Comparison of ENCODE assay signal across 8 cellular contexts in the genomic region with DNA sequence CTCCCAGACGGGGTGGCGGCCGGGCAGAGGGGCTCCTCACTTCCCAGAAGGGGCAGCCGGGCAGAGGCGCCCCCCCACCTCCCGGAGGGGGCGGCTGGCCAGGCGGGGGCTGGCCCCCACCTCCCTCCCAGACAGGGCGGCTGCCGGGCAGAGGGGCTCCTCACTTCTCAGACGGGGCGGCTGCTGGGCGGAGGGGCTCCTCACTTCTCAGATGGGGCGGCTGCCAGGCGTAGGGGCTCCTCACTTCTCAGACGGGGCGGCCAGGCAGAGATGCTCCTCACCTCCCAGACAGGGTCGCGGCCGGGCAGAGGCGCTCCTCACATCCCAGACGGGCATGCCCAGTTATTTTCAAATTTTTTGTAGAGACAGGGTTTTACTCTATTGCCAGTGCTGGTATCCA. TPM values are rescaled to one million over a fixed set of nuclear protein-coding genes. Genes with fewer than 3 reads are reported as not detected.
DNase-seq lines count a peak whose midpoint lies in the region; ATAC-seq and TF ChIP-seq lines count a peak whose summit lies in the region.
"Not testable (repeated sequence)": the region's sequence is repeated elsewhere in the genome, so short reads cannot be mapped to it uniquely, and the experiment has no call there.

No MANE protein-coding gene starts in this region.

- not testable (repeated sequence) for H3K36me3 ChIP-seq in esophagus muscularis mucosa; left ventricle myocardium inferior; psoas muscle (ENCODE audit: insufficient read depth in 1 of 2, low read depth in 1 of 2); uterus

- H3K27ac ChIP-seq in esophagus muscularis mucosa (replicated peaks in 1 of 4); left ventricle myocardium inferior (replicated peaks); psoas muscle; uterus: not testable (repeated sequence)

- not testable (repeated sequence) for H3K9me3 Mint-ChIP-seq in nephron progenitor cell

- H3K27ac Mint-ChIP-seq in nephron progenitor cell, result not testable (repeated sequence)

- WGBS in esophagus muscularis mucosa, result no CpG with 5 or more reads among the region's 22 CpGs
- WGBS in psoas muscle, 3 donors, result 93 to 97% (median 95%) methylated on average over 4 to 22 of the region's 22 CpGs

- H3K4me1 Mint-ChIP-seq in nephron progenitor cell, result not testable (repeated sequence)

- TF ChIP-seq EP300 in esophagus muscularis mucosa (IDR thresholded peaks at IDR 0.05), result not testable (repeated sequence)

- H3K4me3 Mint-ChIP-seq in nephron progenitor cell, result not testable (repeated sequence)

- H3K9me3 ChIP-seq in esophagus muscularis mucosa; left ventricle myocardium inferior (replicated peaks); psoas muscle; uterus: not testable (repeated sequence)

- intact Hi-C loops in esophagus muscularis mucosa (cut with DNase I); left ventricle myocardium inferior (cut with micrococcal nuclease); psoas muscle (cut with DNase I); uterus (cut with DNase I; ENCODE audit: low total_unique reads): not testable (repeated sequence)

- H3K4me1 ChIP-seq in esophagus muscularis mucosa, left ventricle myocardium inferior, psoas muscle, uterus: not testable (repeated sequence)

- TF ChIP-seq POLR2A in esophagus muscularis mucosa (IDR thresholded peaks at IDR 0.05; ENCODE audit: low read depth); uterus (IDR thresholded peaks at IDR 0.05): not testable (repeated sequence)

- DNase-seq in ELF-1 (ENCODE audit: low read depth, low spot score) (peak; percentile 0), esophagus muscularis mucosa (ENCODE audit: extremely low spot score) (peak; percentile 4), left ventricle myocardium inferior (peak; percentile 13), left lobe of liver (ENCODE audit: low spot score) (peak; percentile 46), nephron progenitor cell (peak; percentile 1), psoas muscle (peak; percentile 19 to 43), uterus (peak; percentile 7 to 16)
- peak; percentile 59 for DNase-seq in activated effector memory CD4-positive, alpha-beta T cell treated with anti-CD3 and anti-CD28 coated beads, Interleukin-2, amount 50 U/mL, for 16 hours

- ATAC-seq in left lobe of liver, psoas muscle: not testable (repeated sequence)

- H3K4me3 ChIP-seq in esophagus muscularis mucosa, left ventricle myocardium inferior, psoas muscle, uterus: not testable (repeated sequence)

- TF ChIP-seq CTCF in esophagus muscularis mucosa (IDR thresholded peaks at IDR 0.05); left ventricle myocardium inferior (IDR thresholded peaks at IDR 0.05; ENCODE audit: borderline replicate concordance); nephron progenitor cell (IDR thresholded peaks at IDR 0.05); psoas muscle (IDR thresholded peaks at IDR 0.05); uterus (IDR thresholded peaks at IDR 0.05): not testable (repeated sequence)

- not testable (repeated sequence) for H3K27me3 Mint-ChIP-seq in nephron progenitor cell (ENCODE audit: low read depth, poor library complexity)

- not testable (repeated sequence) for H3K27me3 ChIP-seq in esophagus muscularis mucosa; left ventricle myocardium inferior (ENCODE audit: low read depth); psoas muscle (ENCODE audit: insufficient read depth in 3 of 3, low read length in 2 of 3); uterus

- H3K36me3 Mint-ChIP-seq in nephron progenitor cell (ENCODE audit: low read depth), result not testable (repeated sequence)

RNA-seq across cellular contexts. Expression of gene LRRC37A2, which starts 22.4 kb away (rescaled TPM):
- total RNA-seq in esophagus muscularis mucosa (10 to 100 TPM in 1 of 4 donors, 1 to 10 TPM in 3; 3.6 to 11.2 (median 7.0) TPM), left ventricle myocardium inferior (6.0 TPM), left lobe of liver (5.1 TPM), psoas muscle (10 to 100 TPM in 1 of 4 donors, 1 to 10 TPM in 3; 2.6 to 13.3 (median 5.7) TPM), uterus (10 to 100 TPM in 2 of 4 donors, 1 to 10 TPM in 2; 1.8 to 34.9 (median 16.4) TPM)
- polyA plus RNA-seq in psoas muscle, result 1 to 10 TPM; 1.5 to 6.7 (median 1.9) TPM

RNA-seq across cellular contexts. Expression of gene ARL17A, which starts 44.8 kb away (rescaled TPM):
- total RNA-seq in esophagus muscularis mucosa, result 10 to 100 TPM in 1 of 4 donors, 1 to 10 TPM in 3; 5.5 to 20.3 (median 8.7) TPM
- 13.1 TPM for total RNA-seq in left ventricle myocardium inferior
- 9.6 TPM for total RNA-seq in left lobe of liver
- total RNA-seq in psoas muscle, result 10 to 100 TPM in 2 of 4 donors, 1 to 10 TPM in 2; 6.0 to 13.3 (median 10.2) TPM
- 1 to 10 TPM; 1.1 to 7.2 (median 2.5) TPM for polyA plus RNA-seq in psoas muscle
- total RNA-seq in uterus, result 10 to 100 TPM in 3 of 4 donors, 1 to 10 TPM in 1; 4.4 to 22.2 (median 16.9) TPM

RNA-seq across cellular contexts. Expression of gene NSF, which starts 55.8 kb away (rescaled TPM):
- total RNA-seq in esophagus muscularis mucosa (10 to 100 TPM; 15.7 to 25.3 (median 17.9) TPM), left ventricle myocardium inferior (29.0 TPM), left lobe of liver (23.1 TPM), psoas muscle (100 to 1,000 TPM in 1 of 4 donors, 10 to 100 TPM in 3; 19.7 to 103 (median 47.0) TPM), uterus (10 to 100 TPM; 12.9 to 40.1 (median 26.3) TPM)
- 10 to 100 TPM; 19.3 to 40.2 (median 21.8) TPM for polyA plus RNA-seq in psoas muscle

Comparison
In these comparisons a context has a peak if more than half of its experiments do, and no peak if none do; other contexts are left out.
1. DNase-seq: peak in every context shown above with its lines; median percentile 59 in activated effector memory CD4-positive, alpha-beta T cell treated with anti-CD3 and anti-CD28 coated beads, Interleukin-2, amount 50 U/mL, for 16 hours; 46 in left lobe of liver; 31 in psoas muscle; 13 in left ventricle myocardium inferior; 12 in uterus; 4 in esophagus muscularis mucosa; 1 in nephron progenitor cell; 0 in ELF-1.